Comparison of ENCODE assay signal across 8 cellular contexts in the genomic region with DNA sequence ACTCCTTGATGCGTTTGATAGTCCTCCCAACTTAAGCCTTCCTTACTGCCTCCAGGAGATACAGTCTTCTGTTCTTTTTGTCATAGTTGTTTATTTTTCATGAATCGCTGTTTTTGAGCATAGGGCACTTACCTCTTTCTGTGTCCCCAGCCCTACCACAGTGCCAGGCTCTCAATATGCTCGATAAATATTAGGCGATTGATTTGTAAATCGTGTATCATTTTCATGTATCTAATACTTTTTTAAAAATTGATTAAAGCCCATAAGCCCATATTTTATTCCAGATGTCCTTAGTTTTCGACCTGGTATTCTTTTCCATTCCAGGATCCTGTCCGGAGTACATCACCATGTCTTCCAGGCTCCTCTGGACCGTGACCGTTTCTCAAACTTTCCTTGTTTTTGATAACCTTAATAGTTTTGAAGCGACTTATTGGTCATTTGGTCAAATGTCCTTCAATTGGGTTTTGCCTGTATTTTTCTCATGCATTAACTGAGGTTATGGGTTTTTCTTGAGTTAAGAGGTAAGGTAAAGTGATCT. TPM values are rescaled to one million over a fixed set of nuclear protein-coding genes. Genes with fewer than 3 reads are reported as not detected.
A peak's percentile ranks its signal among the peaks of the same experiment; 100 is the strongest.
DNase-seq lines count a peak whose midpoint lies in the region; ATAC-seq, FAIRE-seq and TF ChIP-seq lines count a peak whose summit lies in the region.

No MANE protein-coding gene starts in this region.

- POLR2A ChIA-PET in endothelial cell of umbilical vein (lab: Charles Lee), result interaction anchor here (0.6 to 1.1 kb wide), 2 partner anchors 574 to 899 kb away, joined by 3 read pairs; no protein-coding TSS in a partner anchor

- TSS peak; percentile 58 for BruUV-seq in endothelial cell of umbilical vein (replicated peaks; lab: Mats Ljungman, UMichigan)

- FAIRE-seq in endothelial cell of umbilical vein (lab: Jason Lieb, UNC), result no peak

- no peaks in the 10 kb centered on the region for H3F3A ChIP-seq in OCI-LY1 (ENCODE audit: insufficient read depth, low read length)

- CTCF ChIA-PET in endothelial cell of umbilical vein (lab: Charles Lee), result interaction anchor here (1.9 kb wide), 1 partner anchor 14 kb away, joined by 6 read pairs; no protein-coding TSS in a partner anchor

- H3K9me2 ChIP-seq in OCI-LY1 (ENCODE audit: low read depth, low read length), result no peaks in the 10 kb centered on the region

- TF ChIP-seq CTCF in OCI-LY1 (IDR thresholded peaks at IDR 0.05; ENCODE audit: low read length) (no peak), endothelial cell of umbilical vein (IDR thresholded peaks at IDR 0.05; ENCODE audit: extremely low read depth in 1 of 2, insufficient read depth in 1 of 2, low read depth in 1 of 2, low read length in 2 of 2) (no peak)

- H4K20me1 ChIP-seq in OCI-LY1 (ENCODE audit: insufficient read depth, low read length) (no peaks in the 10 kb centered on the region), endothelial cell of umbilical vein (replicated peaks; ENCODE audit: control insufficient read depth, extremely low read depth, insufficient read depth, low read length) (no peaks in the 10 kb centered on the region)

- intact Hi-C loops in endothelial cell of umbilical vein (cut with micrococcal nuclease), result loop anchor here (1.0 kb wide), 1 partner anchor 899 kb away; the partner anchor contains the start of gene RND3

- peaks cover 43% of the 10 kb centered on the region for H3K79me2 ChIP-seq in OCI-LY1 (ENCODE audit: insufficient read depth, low read length)
- H3K79me2 ChIP-seq in endothelial cell of umbilical vein (ENCODE audit: control insufficient read depth, insufficient read depth, low read length), result peaks cover 44% of the 10 kb centered on the region

- H3K4me1 ChIP-seq in OCI-LY1 (ENCODE audit: insufficient read depth, low read length, severe bottlenecking), result peaks cover 35% of the 10 kb centered on the region
- peaks cover 24% of the 10 kb centered on the region for H3K4me1 ChIP-seq in endothelial cell of umbilical vein (ENCODE audit: control insufficient read depth, extremely low read depth, insufficient read depth, low read length)
- H3K4me1 ChIP-seq in rectal smooth muscle tissue (ENCODE audit: control insufficient read depth, insufficient read depth, low read length), result peaks cover 14% of the 10 kb centered on the region

- H3K4me2 ChIP-seq in OCI-LY1 (ENCODE audit: low read length) (peak overlapping the region; percentile 93), endothelial cell of umbilical vein (ENCODE audit: insufficient read depth, low read length) (peak overlapping the region; percentile 96)

- H3K27ac ChIP-seq in OCI-LY1 (ENCODE audit: low read depth, low read length, poor library complexity, severe bottlenecking), result no peak overlapping the region
- H3K27ac ChIP-seq in endothelial cell of umbilical vein (ENCODE audit: insufficient read depth, low read depth, low read length), result peak overlapping the region; percentile 89
- H3K27ac ChIP-seq in rectal smooth muscle tissue (ENCODE audit: low read depth, low read length), result peak overlapping the region; percentile 98

- DNase-seq in H7 (no peak), endothelial cell of umbilical vein (ENCODE audit: low read depth, low spot score) (no peak), occipital lobe (lab: John Stamatoyannopoulos, UW) (no peak), NCI-H82 (lab: John Stamatoyannopoulos, UW) (no peak)
- DNase-seq in effector CD4-positive, alpha-beta T cell, result no peak

- dilution Hi-C loops in endothelial cell of umbilical vein (cut with MboI; ENCODE audit: extremely low pct_ligation_motif_present, low sequenced_read_pairs), result no loop called here

- H3K9me1 ChIP-seq in endothelial cell of umbilical vein (replicated peaks; ENCODE audit: control insufficient read depth, extremely low read depth, insufficient read depth, low read length), result no peaks in the 10 kb centered on the region

- H3K4me3 ChIP-seq in H7 (ENCODE audit: insufficient read depth, low read depth, low read length) (peak overlapping the region; percentile 92), OCI-LY1 (ENCODE audit: low read depth, low read length, poor library complexity, severe bottlenecking) (peak overlapping the region; percentile 97), endothelial cell of umbilical vein (replicated peaks in 1 of 3; ENCODE audit: insufficient read depth in 1 of 3, low read depth in 1 of 3, low read length in 3 of 3) (peak overlapping the region; percentile 35 to 92 (median 66)), rectal smooth muscle tissue (ENCODE audit: low read length) (peak overlapping the region; percentile 100)

- no peak for TF ChIP-seq POLR2A in endothelial cell of umbilical vein (IDR thresholded peaks at IDR 0.05; ENCODE audit: low read depth, low read length)

- no peaks in the 10 kb centered on the region for H3K27me3 ChIP-seq in H7 (ENCODE audit: control insufficient read depth, insufficient read depth, low read length)
- no peaks in the 10 kb centered on the region for H3K27me3 ChIP-seq in OCI-LY1 (ENCODE audit: insufficient read depth, low read length)
- no peaks in the 10 kb centered on the region for H3K27me3 ChIP-seq in endothelial cell of umbilical vein (ENCODE audit: control insufficient read depth in 2 of 2, insufficient read depth in 2 of 2, low read length in 2 of 2)
- no peaks in the 10 kb centered on the region for H3K27me3 ChIP-seq in rectal smooth muscle tissue (ENCODE audit: control insufficient read depth, insufficient read depth, low read length)

- H2AFZ ChIP-seq in OCI-LY1 (ENCODE audit: low read length) (peak overlapping the region; percentile 98), endothelial cell of umbilical vein (ENCODE audit: low read depth, low read length) (peak overlapping the region; percentile 83)

- ATAC-seq in GM18508 (IDR thresholded peaks at IDR 0.05; ENCODE audit: insufficient read depth, unreplicated experiment), result peak; percentile 23

- H3K36me3 ChIP-seq in H7 (replicated peaks; ENCODE audit: control insufficient read depth, insufficient read depth, low read length), result peaks cover 1% of the 10 kb centered on the region; the same call in 1 of the 2 replicates
- H3K36me3 ChIP-seq in OCI-LY1 (ENCODE audit: insufficient read depth, low read length), result peaks cover 32% of the 10 kb centered on the region
- H3K36me3 ChIP-seq in endothelial cell of umbilical vein (ENCODE audit: control insufficient read depth in 2 of 2, extremely low read depth in 1 of 2, insufficient read depth in 2 of 2, low read length in 2 of 2), result peaks cover 0 to 7% of the 10 kb centered on the region in 2 experiments
- no peaks in the 10 kb centered on the region for H3K36me3 ChIP-seq in rectal smooth muscle tissue (ENCODE audit: control insufficient read depth, insufficient read depth, low read length)

- H3K9me3 ChIP-seq in OCI-LY1 (ENCODE audit: low read length) (no peaks in the 10 kb centered on the region), endothelial cell of umbilical vein (replicated peaks; ENCODE audit: control insufficient read depth, insufficient read depth, low read length) (no peaks in the 10 kb centered on the region)

- H3K9ac ChIP-seq in OCI-LY1 (ENCODE audit: low read length) (peak overlapping the region; percentile 18; the same call in 1 of the 2 replicates), endothelial cell of umbilical vein (replicated peaks; ENCODE audit: extremely low read depth, insufficient read depth, low read length) (peak overlapping the region; percentile 96), rectal smooth muscle tissue (ENCODE audit: low read length) (no peak overlapping the region)

TF ChIP-seq in endothelial cell of umbilical vein, 7 proteins besides CTCF, POLR2A, EP300 and RAD21:
- TF ChIP-seq MAX (IDR thresholded peaks at IDR 0.05; ENCODE audit: insufficient read depth, insufficient read length), result no peak
- no peak for TF ChIP-seq MYC (IDR thresholded peaks at IDR 0.05; ENCODE audit: low read depth, low read length)
- no peak for TF ChIP-seq EZH2 (IDR thresholded peaks at IDR 0.05; ENCODE audit: borderline replicate concordance, low read depth, low read length, severe bottlenecking)
- TF ChIP-seq JUN (IDR thresholded peaks at IDR 0.05; ENCODE audit: borderline replicate concordance, insufficient read depth, insufficient read length, low read depth), result no peak
- TF ChIP-seq GATA2 (IDR thresholded peaks at IDR 0.05; ENCODE audit: insufficient read depth, insufficient read length, low read depth, low read length), result no peak
- TF ChIP-seq POLR2AphosphoS5 (IDR thresholded peaks at IDR 0.05; ENCODE audit: insufficient read depth, low read depth, low read length), result no peak
- TF ChIP-seq FOS (IDR thresholded peaks at IDR 0.05; ENCODE audit: borderline replicate concordance, insufficient read depth, low read length), result no peak

RNA-seq across cellular contexts. Expression of gene MMADHC, which starts 0.4 kb away (rescaled TPM):
- total RNA-seq in H7 (2014; rRNA removed; shearing (Covaris generic)), result 161 and 166 TPM in 2 replicates
- total RNA-seq in endothelial cell of umbilical vein (115 and 119 TPM in 2 replicates), occipital lobe (137 TPM)
- polyA plus RNA-seq in endothelial cell of umbilical vein, result 40.0 and 53.4 TPM in 2 replicates
- polyA plus RNA-seq in endothelial cell of umbilical vein (2011; cell fraction: cytosol; rRNA removed), result 72.5 and 75.3 TPM in 2 replicates
- polyA plus RNA-seq in endothelial cell of umbilical vein (2011; cell fraction: nucleus; rRNA removed), result 41.4 and 52.2 TPM in 2 replicates
- polyA plus RNA-seq in endothelial cell of umbilical vein (2012), result 124 and 189 TPM in 2 replicates
- 75.8 and 86.1 TPM in 2 replicates for polyA minus RNA-seq in endothelial cell of umbilical vein
- 40.4 TPM for polyA minus RNA-seq in endothelial cell of umbilical vein (2011; cell fraction: cytosol; rRNA and poly(A)+ RNA removed)
- 48.0 and 54.8 TPM in 2 replicates for polyA minus RNA-seq in endothelial cell of umbilical vein (2011; cell fraction: nucleus; rRNA and poly(A)+ RNA removed)
